ENCODE assay signal across 21 cellular contexts in genomic region chr16:27903046-27903655, GRCh38.
"Had no signal": no experiment of that assay in that cellular context is flagged by ENCODE, and none has a peak within 500 bp of the region (broad histone marks: within the 10 kb centered on the region; RNA-seq: fewer than 3 reads in every experiment).

No MANE protein-coding gene starts in this region.

- H3K9me3 ChIP-seq: SK-N-SH had no signal

- H3K27ac ChIP-seq: KMS-11, RWPE1 had no signal

- H3K9ac ChIP-seq: KMS-11, SK-N-SH had no signal

- H3K4me2 ChIP-seq: KMS-11, SK-N-SH had no signal

- DNase-seq: Kasumi-1, MM.1S, NCI-H1092 treated with DMSO at 0.1 percent for 48 hours, NCI-H1436, NCI-H187, NCI-H2029, NCI-H2081 treated with DMSO at 0.1 percent for 48 hours, NCI-H2171, NCI-H226, NCI-H446, NCI-H510A, NCI-H524 treated with DMSO at 0.1 percent for 48 hours, NCI-H69, NCI-H774, PC-3, SHP77, SK-N-SH had no signal

- FAIRE-seq: K562 had no signal

- ATAC-seq: K562, Panc1, PC-3 had no signal

- H3K4me3 ChIP-seq: K562 had no signal
